21 cellular contexts compared by ENCODE assay signal in genomic region chr9:78062710-78063109, GRCh38. TPM values are rescaled to one million over a fixed set of nuclear protein-coding genes. Genes with fewer than 3 reads are reported as not detected.
A peak's percentile ranks its signal among the peaks of the same experiment; 100 is the strongest.
DNase-seq lines count a peak whose midpoint lies in the region; ATAC-seq, FAIRE-seq and TF ChIP-seq lines count a peak whose summit lies in the region.
"Had no signal": no experiment of that assay in that cellular context is flagged by ENCODE, and none has a peak within 500 bp of the region (broad histone marks: within the 10 kb centered on the region; RNA-seq: fewer than 3 reads in every experiment).

No MANE protein-coding gene starts in this region.

- peak; percentile 54 for ATAC-seq in left lobe of liver
- ATAC-seq: A549; CD8-positive, alpha-beta T cell; GM12878 had no signal

- peaks cover 0 to 6% (median 3%) of the 10 kb centered on the region in 4 donors for H3K4me1 ChIP-seq in liver (ENCODE audit: control insufficient read depth in 4 of 4, insufficient read depth in 4 of 4, low read length in 3 of 4)
- H3K4me1 ChIP-seq: A549; BLaER1 treated with 17β-estradiol and CSF1 and Interleukin-3, amounts not matched to agents 10 nM and 100 nM; Caco-2 had no signal

- no peaks in the 10 kb centered on the region for H3K27me3 ChIP-seq in liver (ENCODE audit: control insufficient read depth in 4 of 4, insufficient read depth in 4 of 4, low read length in 3 of 4)
- H3K27me3 ChIP-seq: BLaER1 treated with 17β-estradiol and CSF1 and Interleukin-3, amounts not matched to agents 10 nM and 100 nM had no signal

- H3K9me3 ChIP-seq in liver (ENCODE audit: control insufficient read depth in 4 of 4, low read length in 3 of 4) = no peaks in the 10 kb centered on the region
- H3K9me3 ChIP-seq: Caco-2 had no signal

- no peak for TF ChIP-seq POLR2A in H54 (IDR thresholded peaks at IDR 0.05; ENCODE audit: low read depth, low read length)

- H3K9ac ChIP-seq in liver (ENCODE audit: low read depth in 1 of 2, low read length in 2 of 2) = no peak overlapping the region
- H3K9ac ChIP-seq: BLaER1 treated with 17β-estradiol and CSF1 and Interleukin-3, amounts not matched to agents 10 nM and 100 nM had no signal

- peak; percentile 15 for FAIRE-seq in H54 (lab: Jason Lieb, UNC)
- FAIRE-seq: A549, D721Med, G401.6, GM12878, GM12892, GM18507 had no signal

- H3K27ac ChIP-seq in liver (ENCODE audit: low read depth in 1 of 2, low read length in 2 of 2) = no peak overlapping the region
- H3K27ac ChIP-seq: 22Rv1; A549; BLaER1 treated with 17β-estradiol and CSF1 and Interleukin-3, amounts not matched to agents 10 nM and 100 nM; C4-2B had no signal

- DNase-seq in H54 (ENCODE audit: insufficient read length, low spot score) (no peak), left lobe of liver (ENCODE audit: low spot score) (no peak), anterior cingulate cortex (lab: John Stamatoyannopoulos, UW) (no peak), dermis blood vessel endothelial cell (no peak)
- DNase-seq in activated CD4-positive, alpha-beta T cell treated with anti-CD3 and anti-CD28 coated beads, Interleukin-2, amount 50 U/mL, for 48 hours = no peak
- DNase-seq: AML-193; Caco-2; Calu3; CD4-positive, alpha-beta T cell; CD8-positive, alpha-beta T cell; DMS79 treated with DMSO at 0.1 percent for 48 hours had no signal

- no peak overlapping the region for H3K4me3 ChIP-seq in liver (ENCODE audit: low read depth in 1 of 3, low read length in 3 of 3)
- H3K4me3 ChIP-seq: A549; BLaER1 treated with 17β-estradiol and CSF1 and Interleukin-3, amounts not matched to agents 10 nM and 100 nM; GM12878 had no signal

- no peak for TF ChIP-seq RAD21 in liver (IDR thresholded peaks at IDR 0.05)

- TF ChIP-seq CTCF in liver (IDR thresholded peaks at IDR 0.05; ENCODE audit: low read depth, low read length, missing input control) = no peak

- WGBS in liver = 43% methylated on average over 3 of the region's 3 CpGs

- no peaks in the 10 kb centered on the region for H3K36me3 ChIP-seq in liver (ENCODE audit: control insufficient read depth in 4 of 4, insufficient read depth in 3 of 4, low read depth in 1 of 4, low read length in 3 of 4)
- H3K36me3 ChIP-seq: BLaER1 treated with 17β-estradiol and CSF1 and Interleukin-3, amounts not matched to agents 10 nM and 100 nM had no signal

TF ChIP-seq in liver, 16 proteins besides CTCF, POLR2A, EP300 and RAD21:
- TF ChIP-seq YY1 (IDR thresholded peaks at IDR 0.05) (no peak), HNF4A (conservative IDR thresholded peaks at IDR 0.05) (peak; percentile 12 to 38), ATF3 (IDR thresholded peaks at IDR 0.05) (no peak), JUND (IDR thresholded peaks at IDR 0.05) (no peak), FOXA2 (IDR thresholded peaks at IDR 0.05) (peak; percentile 55), GABPA (IDR thresholded peaks at IDR 0.05 in 1 of 2, conservative IDR thresholded peaks at IDR 0.05 in 1 of 2) (no peak), FOXA1 (IDR thresholded peaks at IDR 0.05) (peak; percentile 42), ZBTB33 (IDR thresholded peaks at IDR 0.05) (no peak)

RNA-seq across cellular contexts. Expression of gene GNAQ, which starts 31.1 kb away (rescaled TPM):
- total RNA-seq in left lobe of liver = 16.2 TPM
- 10 to 100 TPM; 15.7 to 19.6 TPM for total RNA-seq in liver
- polyA plus RNA-seq in liver = 1 to 10 TPM; 6.8 to 9.5 TPM
- total RNA-seq in dermis blood vessel endothelial cell = 48.0 and 88.6 TPM in 2 replicates
